Comparison of ENCODE assay signal across 25 cellular contexts in the genomic region with DNA sequence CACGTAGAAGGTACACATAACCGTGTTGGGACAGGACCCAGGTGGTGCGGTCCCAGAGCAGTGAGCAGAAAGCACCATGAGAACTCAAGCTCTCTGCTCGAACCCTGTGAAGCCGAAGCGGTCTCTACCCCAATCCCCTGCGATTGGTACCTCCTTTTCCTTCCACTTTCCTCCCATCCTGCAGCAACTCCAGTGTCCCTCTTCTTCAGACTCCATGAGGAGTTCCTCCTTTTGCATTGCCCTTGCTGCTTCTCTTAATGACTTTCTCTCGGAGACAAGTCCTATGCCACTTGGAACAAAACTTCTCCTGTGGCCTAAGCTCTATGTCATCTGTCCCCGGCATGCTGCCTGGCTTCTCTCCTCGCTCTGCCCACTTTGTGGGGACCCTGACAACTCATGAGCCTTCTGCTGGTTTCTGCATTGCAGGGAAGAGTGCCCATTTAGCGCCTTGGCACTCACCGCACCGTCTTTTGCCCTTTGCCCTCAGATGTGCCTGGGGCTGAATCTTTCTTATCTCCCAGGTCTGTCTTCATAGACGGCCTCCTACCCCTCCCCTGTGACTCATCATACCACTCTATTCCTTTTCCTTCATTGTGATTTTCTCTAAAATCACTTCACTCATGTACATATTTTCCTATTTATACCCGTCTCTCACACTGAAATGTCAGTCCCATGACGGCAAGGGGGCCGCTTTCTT. TPM values are rescaled to one million over a fixed set of nuclear protein-coding genes. Genes with fewer than 3 reads are reported as not detected.
"Had no signal": no experiment of that assay in that cellular context is flagged by ENCODE, and none has a peak within 500 bp of the region (broad histone marks: within the 10 kb centered on the region; RNA-seq: fewer than 3 reads in every experiment).

No MANE protein-coding gene starts in this region.

- H3K27ac ChIP-seq: epithelial cell of prostate, tibial artery had no signal

- H3K27me3 Mint-ChIP-seq: activated CD8-positive, alpha-beta T cell treated with anti-CD3 and anti-CD28 coated beads for 36 hours had no signal

- H3K4me3 Mint-ChIP-seq: activated CD8-positive, alpha-beta T cell treated with anti-CD3 and anti-CD28 coated beads for 36 hours; brain; nephron progenitor cell; T-helper 2 cell treated with Interferon-gamma antibody and Interleukin-4, amounts not matched to agents 5 μg/mL and 100 μg/mL, for 36 hours; WTC11 had no signal

- H3K27ac Mint-ChIP-seq: activated CD8-positive, alpha-beta T cell treated with anti-CD3 and anti-CD28 coated beads for 36 hours; activated T-cell treated with anti-CD3 and anti-CD28 coated beads, Interleukin-2, amount 50 U/mL, for 72 hours; brain; nephron progenitor cell; T-helper 2 cell treated with Interferon-gamma antibody and Interleukin-4, amounts not matched to agents 5 μg/mL and 100 μg/mL, for 36 hours; WTC11 had no signal

- H3K4me3 ChIP-seq: tibial artery had no signal

- DNase-seq: activated CD4-positive, alpha-beta T cell treated with anti-CD3 and anti-CD28 coated beads for 4 hours; activated gamma-delta T cell; activated T-cell treated with anti-CD3 and anti-CD28 coated beads, Interleukin-2, amount 50 U/mL, for 72 hours; anterior cingulate cortex; caudate nucleus; dorsolateral prefrontal cortex; hypothalamus; kidney; left ventricle myocardium superior; mesenchymal stem cell; nephron progenitor cell; nucleus accumbens; posterior cingulate gyrus; stimulated activated CD4-positive, alpha-beta T cell treated with anti-CD3 and anti-CD28 coated beads, Interleukin-12 subunit alpha, Interleukin-12 subunit beta, amount 100 ng/mL, for 4 hours; stimulated activated CD8-positive, alpha-beta memory T cell treated with anti-CD3 and anti-CD28 coated beads, Interleukin-4, amount 100 ng/mL, for 48 hours; stimulated activated naive CD4-positive, alpha-beta T cell treated with Interleukin-2 at 50 U/mL for 16 hours; substantia nigra; tibial artery had no signal

- H3K9me3 Mint-ChIP-seq: activated CD8-positive, alpha-beta T cell treated with anti-CD3 and anti-CD28 coated beads for 36 hours; activated T-cell treated with anti-CD3 and anti-CD28 coated beads, Interleukin-2, amount 50 U/mL, for 72 hours; nephron progenitor cell; T-helper 2 cell treated with Interferon-gamma antibody and Interleukin-4, amounts not matched to agents 5 μg/mL and 100 μg/mL, for 36 hours; WTC11 had no signal

- H3K36me3 ChIP-seq: tibial artery had no signal

- ATAC-seq: left ventricle myocardium superior, WTC11 had no signal

- H3K27me3 ChIP-seq: dorsolateral prefrontal cortex had no signal

- H3K9me3 ChIP-seq: tibial artery had no signal

- H3K36me3 Mint-ChIP-seq: brain, WTC11 had no signal

- H3K4me1 Mint-ChIP-seq: brain had no signal

RNA-seq across cellular contexts. Expression of a gene that starts 9.2 kb away (rescaled TPM):
- total RNA-seq: fibroblast of lung, SK-MEL-5 had no signal
